13 cellular contexts compared by ENCODE assay signal in genomic region chr6:42269974-42270510, GRCh38. TPM values are rescaled to one million over a fixed set of nuclear protein-coding genes. Genes with fewer than 3 reads are reported as not detected.
DNase-seq lines count a peak whose midpoint lies in the region; ATAC-seq and TF ChIP-seq lines count a peak whose summit lies in the region.
"Had no signal": no experiment of that assay in that cellular context is flagged by ENCODE, and none has a peak within 500 bp of the region (broad histone marks: within the 10 kb centered on the region; RNA-seq: fewer than 3 reads in every experiment).

No MANE protein-coding gene starts in this region.

- peak overlapping the region in 1 of 5 donors; percentile 34 for H3K4me3 Mint-ChIP-seq in immature natural killer cell
- no peak overlapping the region for H3K4me3 Mint-ChIP-seq in endothelial cell (ENCODE audit: unreplicated experiment)

- DNase-seq in activated CD4-positive, CD25-positive, alpha-beta regulatory T cell treated with anti-CD3 and anti-CD28 coated beads, Interleukin-2, amount 50 U/mL, for 72 hours: peak; percentile 8
- DNase-seq in activated CD4-positive, CD25-positive, alpha-beta regulatory T cell (lab: John Stamatoyannopoulos, UW): no peak
- DNase-seq in immature natural killer cell (no peak), KG1 (lab: John Stamatoyannopoulos, UW) (no peak), endothelial cell (ENCODE audit: low spot score) (no peak), Right ventricle myocardium inferior (ENCODE audit: missing footprints) (no peak)
- DNase-seq: 8988T; activated naive CD4-positive, alpha-beta T cell treated with Interleukin-2 at 50 U/mL for 16 hours; PC-3; stimulated activated CD8-positive, alpha-beta memory T cell treated with anti-CD3 and anti-CD28 coated beads, Interleukin-4, amount 100 ng/mL, for 48 hours had no signal

- ATAC-seq in GM21786 (IDR thresholded peaks at IDR 0.05; ENCODE audit: unreplicated experiment) (peak; percentile 55), HG03196 (IDR thresholded peaks at IDR 0.05; ENCODE audit: unreplicated experiment) (peak; percentile 25), Right ventricle myocardium inferior (no peak)
- ATAC-seq: HCT116, PC-3 had no signal

- H3K27me3 Mint-ChIP-seq in immature natural killer cell (ENCODE audit: low read depth in 3 of 3) (no peaks in the 10 kb centered on the region), endothelial cell (ENCODE audit: unreplicated experiment) (no peaks in the 10 kb centered on the region)

- H3K36me3 Mint-ChIP-seq in immature natural killer cell: peaks cover 0 to 16% (median 13%) of the 10 kb centered on the region in 3 donors
- peaks cover 14% of the 10 kb centered on the region for H3K36me3 Mint-ChIP-seq in endothelial cell (ENCODE audit: low read depth, unreplicated experiment)

- no peaks in the 10 kb centered on the region for H3K9me3 Mint-ChIP-seq in immature natural killer cell
- no peaks in the 10 kb centered on the region for H3K9me3 Mint-ChIP-seq in endothelial cell (ENCODE audit: unreplicated experiment)

- H3K4me1 Mint-ChIP-seq in immature natural killer cell (peaks cover 15 to 16% of the 10 kb centered on the region in 2 donors), endothelial cell (ENCODE audit: unreplicated experiment) (no peaks in the 10 kb centered on the region)

- TF ChIP-seq CTCF in endothelial cell (IDR thresholded peaks at IDR 0.05; ENCODE audit: unreplicated experiment): no peak

- H3K27ac Mint-ChIP-seq in immature natural killer cell (peak overlapping the region; percentile 20 to 88 (median 82)), endothelial cell (ENCODE audit: unreplicated experiment) (no peak overlapping the region)

- intact Hi-C loops in Right ventricle myocardium inferior (cut with DNase I): no loop called here

RNA-seq across cellular contexts. Expression of gene MRPS10, which starts 52.4 kb away (rescaled TPM):
- polyA plus RNA-seq in immature natural killer cell: 10 to 100 TPM; 44.7 to 52.5 (median 46.7) TPM
- total RNA-seq in endothelial cell (ENCODE audit: unreplicated experiment) (21.9 TPM), Right ventricle myocardium inferior (62.3 TPM)
